Comparison of ENCODE assay signal across 8 cellular contexts in the genomic region with DNA sequence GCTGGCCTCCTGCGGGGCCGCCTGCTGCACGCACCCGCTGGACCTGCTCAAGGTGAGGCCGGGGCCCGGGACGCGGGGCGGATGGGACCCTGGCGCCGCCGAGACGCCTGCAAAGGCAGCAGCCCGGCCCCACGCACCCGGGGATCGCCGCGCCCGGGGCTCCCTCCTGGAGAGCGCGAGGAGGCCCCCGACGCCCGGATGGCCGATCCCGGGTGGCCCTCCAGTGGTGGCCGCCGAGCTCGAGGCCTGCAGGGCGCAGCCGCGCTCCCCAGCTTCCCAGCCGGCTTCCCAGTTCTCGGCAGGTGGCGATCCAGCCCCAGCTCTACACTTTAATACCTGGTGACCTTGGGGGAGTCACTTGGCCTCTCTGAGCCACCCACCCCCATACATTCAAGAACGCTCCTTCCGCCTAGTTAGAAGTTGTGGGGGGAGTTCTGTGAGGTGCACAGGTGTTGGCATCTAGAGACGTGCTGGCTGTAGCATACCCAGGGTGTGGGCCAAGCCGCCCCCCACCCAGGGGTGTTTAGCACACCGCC. TPM values are rescaled to one million over a fixed set of nuclear protein-coding genes. Genes with fewer than 3 reads are reported as not detected.
A peak's percentile ranks its signal among the peaks of the same experiment; 100 is the strongest.
DNase-seq lines count a peak whose midpoint lies in the region; ATAC-seq, FAIRE-seq and TF ChIP-seq lines count a peak whose summit lies in the region.

No MANE protein-coding gene starts in this region.

- RAD21 ChIA-PET in HCT116 (lab: Charles Lee; ENCODE audit: low non-redundant PET in 1 of 2, low total read pairs in 2 of 2, uncharacterized antibody in 2 of 2, unreplicated experiment in 2 of 2): interaction anchor here in 1 of 2 experiments (1.2 kb wide), 1 partner anchor 9 kb away, joined by 4 read pairs; no protein-coding TSS in a partner anchor

- peak; percentile 38 to 48 for DNase-seq in SHP77 (lab: John Stamatoyannopoulos, UW)
- no peak for DNase-seq in SHP77 treated with DMSO at 0.1 percent for 48 hours (lab: John Stamatoyannopoulos, UW)
- DNase-seq in HCT116 (ENCODE audit: low read depth, low spot score): no peak
- DNase-seq in Peyer's patch: peak in 1 of 3 donors; percentile 75
- DNase-seq in H1 (ENCODE audit: low read depth in 1 of 2, low spot score in 2 of 2): no peak
- DNase-seq in activated effector memory CD4-positive, alpha-beta T cell treated with Interleukin-2 at 50 U/mL for 16 hours: no peak
- no peak for DNase-seq in middle frontal gyrus (ENCODE audit: extremely low spot score, low spot score)

- no peaks in the 10 kb centered on the region for H4K20me1 ChIP-seq in HCT116 (ENCODE audit: insufficient read depth)
- peaks cover 3 to 14% of the 10 kb centered on the region in 2 experiments for H4K20me1 ChIP-seq in H1 (replicated peaks in 1 of 2; ENCODE audit: control insufficient read depth in 1 of 2, insufficient read depth in 2 of 2, low read length in 2 of 2)

- no peaks in the 10 kb centered on the region for H3K9me3 ChIP-seq in HCT116 (ENCODE audit: control insufficient read depth in 1 of 2, insufficient read depth in 1 of 2, low read depth in 1 of 2, low read length in 2 of 2)
- no peaks in the 10 kb centered on the region for H3K9me3 ChIP-seq in Peyer's patch
- H3K9me3 ChIP-seq in H1 (ENCODE audit: insufficient read depth in 2 of 2, low read depth in 1 of 2, low read length in 1 of 2): no peaks in the 10 kb centered on the region
- H3K9me3 ChIP-seq in muscle layer of duodenum (ENCODE audit: control insufficient read depth in 1 of 2, low read length in 2 of 2): no peaks in the 10 kb centered on the region

- H2BK20ac ChIP-seq in H1 (ENCODE audit: low read length): no peak overlapping the region

- peaks cover 20% of the 10 kb centered on the region for H3K23me2 ChIP-seq in H1 (ENCODE audit: low read depth, low read length)

- H3K9ac ChIP-seq in HCT116 (ENCODE audit: low read length): peak overlapping the region; percentile 93
- peak overlapping the region; percentile 51 to 75 (median 63) for H3K9ac ChIP-seq in H1 (replicated peaks in 1 of 4; ENCODE audit: extremely low read depth in 1 of 4, low read depth in 3 of 4, low read length in 3 of 4)

- peaks cover 32 to 48% of the 10 kb centered on the region in 2 experiments for H3K4me1 ChIP-seq in HCT116 (ENCODE audit: control insufficient read depth in 1 of 2, insufficient read depth in 2 of 2, low read length in 2 of 2)
- peaks cover 7 to 48% (median 14%) of the 10 kb centered on the region in 4 donors for H3K4me1 ChIP-seq in Peyer's patch
- peaks cover 0 to 24% (median 18%) of the 10 kb centered on the region in 4 experiments; a peak in 5 of 7 replicates for H3K4me1 ChIP-seq in H1 (replicated peaks in 1 of 4; ENCODE audit: control insufficient read depth in 3 of 4, insufficient read depth in 4 of 4, low read length in 3 of 4)
- peaks cover 14 to 27% of the 10 kb centered on the region in 2 donors for H3K4me1 ChIP-seq in muscle layer of duodenum (ENCODE audit: control insufficient read depth in 1 of 2, insufficient read depth in 2 of 2, low read length in 2 of 2)

- no peak overlapping the region; the same call in 1 of the 2 replicates for H2BK5ac ChIP-seq in H1 (ENCODE audit: low read depth, low read length)

- H4K8ac ChIP-seq in H1 (ENCODE audit: extremely low read depth, insufficient read depth, low read length): peak overlapping the region; percentile 83

- peak overlapping the region; percentile 32 for H3K18ac ChIP-seq in H1 (ENCODE audit: extremely low read depth, low read length)

- H3K27me3 ChIP-seq in HCT116 (ENCODE audit: insufficient read depth, low read length): no peaks in the 10 kb centered on the region
- H3K27me3 ChIP-seq in Peyer's patch: no peaks in the 10 kb centered on the region
- H3K27me3 ChIP-seq in H1 (replicated peaks in 1 of 4; ENCODE audit: control insufficient read depth in 3 of 4, extremely low read depth in 1 of 4, insufficient read depth in 3 of 4, low read length in 3 of 4): no peaks in the 10 kb centered on the region; a peak in 2 of 7 replicates
- no peaks in the 10 kb centered on the region for H3K27me3 ChIP-seq in muscle layer of duodenum (ENCODE audit: low read depth, low read length)

- H3K4ac ChIP-seq in H1 (replicated peaks; ENCODE audit: insufficient read length, low read depth, low read length): peak overlapping the region; percentile 69

- no peak for TF ChIP-seq POLR2A in HCT116 (IDR thresholded peaks at IDR 0.05; ENCODE audit: borderline replicate concordance, extremely low read depth, insufficient read depth, insufficient read length)
- TF ChIP-seq POLR2A in Peyer's patch (IDR thresholded peaks at IDR 0.05): peak in 1 of 2 donors; percentile 19
- TF ChIP-seq POLR2A in H1 (IDR thresholded peaks at IDR 0.05; ENCODE audit: control extremely low read depth in 1 of 2, low read depth in 2 of 2, low read length in 2 of 2): peak in 1 of 2 experiments; percentile 12; a peak in 1 of 3 replicates

- CTCF ChIA-PET in HCT116 (lab: Charles Lee): interaction anchor here (1.5 kb wide), 1 partner anchor 9 kb away, joined by 8 read pairs; no protein-coding TSS in a partner anchor
- CTCF ChIA-PET in H1 (lab: Charles Lee; ENCODE audit: partially characterized antibody): interaction anchor here (1.1 kb wide), 1 partner anchor 107 kb away, joined by 3 read pairs; no protein-coding TSS in a partner anchor

- peaks cover 4 to 10% of the 10 kb centered on the region in 2 experiments; a peak in 3 of 4 replicates for H3K36me3 ChIP-seq in HCT116 (ENCODE audit: control insufficient read depth in 1 of 2, insufficient read depth in 2 of 2, low read length in 2 of 2)
- peaks cover 0 to 40% (median 0%) of the 10 kb centered on the region in 3 donors for H3K36me3 ChIP-seq in Peyer's patch
- peaks cover 0 to 12% (median under 1%) of the 10 kb centered on the region in 4 experiments; a peak in 6 of 8 replicates for H3K36me3 ChIP-seq in H1 (ENCODE audit: control insufficient read depth in 2 of 4, insufficient read depth in 4 of 4, low read length in 3 of 4)
- H3K36me3 ChIP-seq in muscle layer of duodenum (ENCODE audit: control insufficient read depth in 1 of 2, insufficient read depth in 2 of 2, low read length in 2 of 2): peaks cover 0 to 8% of the 10 kb centered on the region in 2 donors

- H4K5ac ChIP-seq in H1 (ENCODE audit: insufficient read length, low read depth, low read length): no peak overlapping the region

- no peak overlapping the region for H3K56ac ChIP-seq in H1 (replicated peaks; ENCODE audit: insufficient read length, low read depth, low read length)

- intact Hi-C loops in HCT116 (cut with micrococcal nuclease): no loop called here

- H3K27ac ChIP-seq in HCT116 (ENCODE audit: low read depth, low read length) (peak overlapping the region; percentile 96), Peyer's patch (peak overlapping the region; percentile 77 to 95 (median 82)), H1 (ENCODE audit: low read depth, low read length) (no peak overlapping the region), muscle layer of duodenum (ENCODE audit: low read length) (no peak overlapping the region)

- no peak overlapping the region for H4K91ac ChIP-seq in H1 (replicated peaks; ENCODE audit: insufficient read length, low read length)

- peak; percentile 37 for ATAC-seq in HCT116

- H3K14ac ChIP-seq in H1 (ENCODE audit: insufficient read length): no peak overlapping the region

- no TSS peak for BruUV-seq in HCT116 (replicated peaks; lab: Mats Ljungman, UMichigan)

- peak overlapping the region; percentile 66 to 96 for H3K4me3 ChIP-seq in HCT116 (replicated peaks in 1 of 2; ENCODE audit: low read depth in 1 of 2, low read length in 2 of 2)
- peak overlapping the region; percentile 82 to 99 (median 94) for H3K4me3 ChIP-seq in Peyer's patch
- peak overlapping the region; percentile 44 to 86 (median 59) for H3K4me3 ChIP-seq in H1 (ENCODE audit: extremely low read depth in 1 of 4, insufficient read depth in 2 of 4, low read depth in 3 of 4, low read length in 4 of 4)
- peak overlapping the region; percentile 57 to 79 for H3K4me3 ChIP-seq in muscle layer of duodenum (ENCODE audit: low read depth in 1 of 2, low read length in 2 of 2)

- no peak overlapping the region for H2AFZ ChIP-seq in HCT116 (ENCODE audit: low read depth, low read length, poor library complexity, severe bottlenecking)
- no peak overlapping the region for H2AFZ ChIP-seq in H1 (ENCODE audit: low read length)

- H2BK15ac ChIP-seq in H1 (ENCODE audit: low read length): no peak overlapping the region

- peaks cover 37% of the 10 kb centered on the region for H3K79me2 ChIP-seq in HCT116 (ENCODE audit: insufficient read depth, low read length)
- H3K79me2 ChIP-seq in H1 (ENCODE audit: control insufficient read depth in 1 of 2, insufficient read depth in 2 of 2, low read length in 2 of 2): peaks cover 0 to 7% of the 10 kb centered on the region in 2 experiments; a peak in 1 of 4 replicates

- TF ChIP-seq RAD21 in HCT116 (IDR thresholded peaks at IDR 0.05; ENCODE audit: low read depth): no peak
- TF ChIP-seq RAD21 in H1 (IDR thresholded peaks at IDR 0.05 in 1 of 2, conservative IDR thresholded peaks at IDR 0.05 in 1 of 2; ENCODE audit: low read depth in 2 of 2, low read length in 2 of 2): no peak; a peak in 1 of 4 replicates

- no peak overlapping the region for H3K23ac ChIP-seq in H1 (ENCODE audit: insufficient read length)

- H2BK120ac ChIP-seq in H1 (replicated peaks; ENCODE audit: low read depth, low read length): no peak overlapping the region

- no peak overlapping the region for H2BK12ac ChIP-seq in H1 (ENCODE audit: low read depth, low read length)

- no peaks in the 10 kb centered on the region for H3K9me2 ChIP-seq in HCT116 (ENCODE audit: insufficient read depth)

- TF ChIP-seq CTCF in HCT116 (IDR thresholded peaks at IDR 0.05 in 2 of 3, conservative IDR thresholded peaks at IDR 0.05 in 1 of 3; ENCODE audit: borderline replicate concordance in 1 of 3, insufficient read depth in 1 of 3, low read depth in 2 of 3, low read length in 2 of 3): peak in 1 of 3 experiments; percentile 9; a peak in 2 of 6 replicates
- peak in 3 of 6 experiments; percentile 29 to 40 (median 32) for TF ChIP-seq CTCF in Peyer's patch (IDR thresholded peaks at IDR 0.05)
- TF ChIP-seq CTCF in H1 (IDR thresholded peaks at IDR 0.05; ENCODE audit: control extremely low read depth in 1 of 3, insufficient read depth in 1 of 3, low read depth in 1 of 3, low read length in 3 of 3): peak in 2 of 3 experiments; percentile 12 to 15; a peak in 2 of 4 replicates

- no peak for TF ChIP-seq EP300 in H1 (IDR thresholded peaks at IDR 0.05; ENCODE audit: borderline replicate concordance in 1 of 2, low read depth in 2 of 2, low read length in 2 of 2)

- 5% methylated on average over 41 of the region's 41 CpGs; no CpG with 5 or more reads in 1 of the 2 experiments for WGBS in H1 (ENCODE audit: extremely low coverage in 1 of 2, insufficient coverage in 1 of 2, insufficient read length in 1 of 2, insufficient replicate concordance in 2 of 2, low coverage in 1 of 2, low lambda C conversion rate in 2 of 2, missing lambda C conversion rate in 1 of 2), 2 experiments

- no peak overlapping the region for H2AK5ac ChIP-seq in H1 (ENCODE audit: low read depth, low read length)

- POLR2A ChIA-PET in HCT116 (lab: Charles Lee): interaction anchor here (0.8 to 1.9 kb wide), 4 partner anchors 9 to 216 kb away, joined by 3 to 5 read pairs (median 4); partner anchors contain the start of genes MAFG and MRPL12
- POLR2A ChIA-PET in H1 (lab: Charles Lee; ENCODE audit: partially characterized antibody): interaction anchor here (0.8 to 25.9 kb wide), 6 partner anchors 4 to 231 kb away, joined by 3 to 436 read pairs (median 176); partner anchors contain the start of genes ARL16, HGS, MRPL12 and SLC25A10

- peak overlapping the region; percentile 100 for H3K4me2 ChIP-seq in HCT116 (ENCODE audit: low read length)
- H3K4me2 ChIP-seq in H1 (ENCODE audit: insufficient read depth in 1 of 2, low read depth in 2 of 2, low read length in 2 of 2): peak overlapping the region; percentile 77 to 87

- peaks cover 10% of the 10 kb centered on the region for H3K79me1 ChIP-seq in H1 (ENCODE audit: low read depth, low read length)

- no peak for FAIRE-seq in H1 (lab: Jason Lieb, UNC)

RNA-seq across cellular contexts. Expression of gene SLC25A10, which starts 0.5 kb away (rescaled TPM):
- total RNA-seq in HCT116 (2021; ENCODE audit: unreplicated experiment): 70.8 TPM
- polyA plus RNA-seq in HCT116 (2012): 52.7 and 57.5 TPM in 2 replicates
- 100 to 1,000 TPM in 1 of 4 donors, 10 to 100 TPM in 3; 37.1 to 109 (median 64.1) TPM for total RNA-seq in Peyer's patch
- 22.2 and 25.3 TPM in 2 replicates for total RNA-seq in H1 (2021; fragmentation: NEBNext Ultra II Directional; extraction: Animal tissue kit (Norgen Biotek cat#: 25700))
- polyA plus RNA-seq in H1 (2011; rRNA removed): 43.0 and 60.9 TPM in 2 replicates
- polyA plus RNA-seq in H1 (2011; cell fraction: cytosol; rRNA removed): 30.8 TPM
- 77.5 TPM for polyA plus RNA-seq in H1 (2011; cell fraction: nucleus; rRNA removed)
- polyA plus RNA-seq in H1 (2012, experiment 1 of 2): 14.8 to 29.0 TPM (median 26.6 TPM) in 4 replicates
- 33.3 TPM for polyA plus RNA-seq in H1 (2012, experiment 2 of 2)
- 19.0 TPM for polyA plus RNA-seq in H1 (2013, experiment 1 of 2)
- polyA plus RNA-seq in H1 (2013, experiment 2 of 2): 20.0 TPM
- 11.7 and 14.2 TPM in 2 replicates for polyA minus RNA-seq in H1 (2011; rRNA and poly(A)+ RNA removed)
- polyA minus RNA-seq in H1 (2011; cell fraction: cytosol; rRNA and poly(A)+ RNA removed): 14.8 TPM
- polyA minus RNA-seq in H1 (2011; cell fraction: nucleus; rRNA and poly(A)+ RNA removed): 24.0 TPM

RNA-seq across cellular contexts. Expression of gene MRPL12, which starts 9.4 kb away (rescaled TPM):
- total RNA-seq in HCT116 (2021; ENCODE audit: unreplicated experiment) (260 TPM), Peyer's patch (10 to 100 TPM; 65.6 to 99.9 (median 76.4) TPM)
- polyA plus RNA-seq in HCT116 (2012): 178 and 227 TPM in 2 replicates
- 120 and 131 TPM in 2 replicates for total RNA-seq in H1 (2021; fragmentation: NEBNext Ultra II Directional; extraction: Animal tissue kit (Norgen Biotek cat#: 25700))
- polyA plus RNA-seq in H1 (2011; rRNA removed): 141 and 190 TPM in 2 replicates
- 185 TPM for polyA plus RNA-seq in H1 (2011; cell fraction: cytosol; rRNA removed)
- 144 TPM for polyA plus RNA-seq in H1 (2011; cell fraction: nucleus; rRNA removed)
- 66.6 to 148 TPM (median 135 TPM) in 4 replicates for polyA plus RNA-seq in H1 (2012, experiment 1 of 2)
- polyA plus RNA-seq in H1 (2012, experiment 2 of 2): 172 TPM
- 97.0 TPM for polyA plus RNA-seq in H1 (2013, experiment 1 of 2)
- polyA plus RNA-seq in H1 (2013, experiment 2 of 2): 97.1 TPM
- 40.8 and 41.6 TPM in 2 replicates for polyA minus RNA-seq in H1 (2011; rRNA and poly(A)+ RNA removed)
- polyA minus RNA-seq in H1 (2011; cell fraction: cytosol; rRNA and poly(A)+ RNA removed): 51.5 TPM
- polyA minus RNA-seq in H1 (2011; cell fraction: nucleus; rRNA and poly(A)+ RNA removed): 46.7 TPM

RNA-seq across cellular contexts. Expression of gene HGS, which starts 28.7 kb away (rescaled TPM):
- total RNA-seq in HCT116 (2021; ENCODE audit: unreplicated experiment): 231 TPM
- 235 and 241 TPM in 2 replicates for polyA plus RNA-seq in HCT116 (2012)
- 100 to 1,000 TPM; 118 to 186 (median 171) TPM for total RNA-seq in Peyer's patch
- 78.8 and 80.8 TPM in 2 replicates for total RNA-seq in H1 (2021; fragmentation: NEBNext Ultra II Directional; extraction: Animal tissue kit (Norgen Biotek cat#: 25700))
- polyA plus RNA-seq in H1 (2011; rRNA removed): 99.7 and 144 TPM in 2 replicates
- 68.0 TPM for polyA plus RNA-seq in H1 (2011; cell fraction: cytosol; rRNA removed)
- polyA plus RNA-seq in H1 (2011; cell fraction: nucleus; rRNA removed): 334 TPM
- polyA plus RNA-seq in H1 (2012, experiment 1 of 2): 65.1 to 84.3 TPM (median 78.3 TPM) in 4 replicates
- 54.5 TPM for polyA plus RNA-seq in H1 (2012, experiment 2 of 2)
- 39.6 TPM for polyA plus RNA-seq in H1 (2013, experiment 1 of 2)
- 35.7 TPM for polyA plus RNA-seq in H1 (2013, experiment 2 of 2)
- 71.4 and 95.1 TPM in 2 replicates for polyA minus RNA-seq in H1 (2011; rRNA and poly(A)+ RNA removed)
- 67.2 TPM for polyA minus RNA-seq in H1 (2011; cell fraction: cytosol; rRNA and poly(A)+ RNA removed)
- polyA minus RNA-seq in H1 (2011; cell fraction: nucleus; rRNA and poly(A)+ RNA removed): 69.8 TPM

RNA-seq across cellular contexts. Expression of gene ARL16, which starts 28.9 kb away (rescaled TPM):
- total RNA-seq in HCT116 (2021; ENCODE audit: unreplicated experiment) (47.5 TPM), Peyer's patch (10 to 100 TPM; 33.5 to 45.4 (median 43.4) TPM)
- polyA plus RNA-seq in HCT116 (2012): 39.0 and 43.1 TPM in 2 replicates
- total RNA-seq in H1 (2021; fragmentation: NEBNext Ultra II Directional; extraction: Animal tissue kit (Norgen Biotek cat#: 25700)): 37.0 and 41.8 TPM in 2 replicates
- 60.8 and 64.2 TPM in 2 replicates for polyA plus RNA-seq in H1 (2011; rRNA removed)
- polyA plus RNA-seq in H1 (2011; cell fraction: cytosol; rRNA removed): 84.9 TPM
- 30.5 TPM for polyA plus RNA-seq in H1 (2011; cell fraction: nucleus; rRNA removed)
- 48.9 to 59.9 TPM (median 53.7 TPM) in 4 replicates for polyA plus RNA-seq in H1 (2012, experiment 1 of 2)
- polyA plus RNA-seq in H1 (2012, experiment 2 of 2): 39.8 TPM
- 40.1 TPM for polyA plus RNA-seq in H1 (2013, experiment 1 of 2)
- polyA plus RNA-seq in H1 (2013, experiment 2 of 2): 41.3 TPM
- polyA minus RNA-seq in H1 (2011; rRNA and poly(A)+ RNA removed): 31.9 and 34.2 TPM in 2 replicates
- polyA minus RNA-seq in H1 (2011; cell fraction: cytosol; rRNA and poly(A)+ RNA removed): 15.9 TPM
- polyA minus RNA-seq in H1 (2011; cell fraction: nucleus; rRNA and poly(A)+ RNA removed): 18.6 TPM

RNA-seq across cellular contexts. Expression of gene CCDC137, which starts 46.0 kb away (rescaled TPM):
- total RNA-seq in HCT116 (2021; ENCODE audit: unreplicated experiment) (77.5 TPM), Peyer's patch (10 to 100 TPM; 13.9 to 27.2 (median 17.0) TPM)
- polyA plus RNA-seq in HCT116 (2012): 39.7 and 42.4 TPM in 2 replicates
- total RNA-seq in H1 (2021; fragmentation: NEBNext Ultra II Directional; extraction: Animal tissue kit (Norgen Biotek cat#: 25700)): 38.6 and 39.8 TPM in 2 replicates
- 17.6 and 23.3 TPM in 2 replicates for polyA plus RNA-seq in H1 (2011; rRNA removed)
- polyA plus RNA-seq in H1 (2011; cell fraction: cytosol; rRNA removed): 28.0 TPM
- 24.2 TPM for polyA plus RNA-seq in H1 (2011; cell fraction: nucleus; rRNA removed)
- polyA plus RNA-seq in H1 (2012, experiment 1 of 2): 38.1 to 44.2 TPM (median 40.1 TPM) in 4 replicates
- polyA plus RNA-seq in H1 (2012, experiment 2 of 2): 19.9 TPM
- polyA plus RNA-seq in H1 (2013, experiment 1 of 2): 40.4 TPM
- 44.2 TPM for polyA plus RNA-seq in H1 (2013, experiment 2 of 2)
- polyA minus RNA-seq in H1 (2011; rRNA and poly(A)+ RNA removed): 3.2 and 4.4 TPM in 2 replicates
- polyA minus RNA-seq in H1 (2011; cell fraction: cytosol; rRNA and poly(A)+ RNA removed): 8.4 TPM
- 9.5 TPM for polyA minus RNA-seq in H1 (2011; cell fraction: nucleus; rRNA and poly(A)+ RNA removed)

Comparison
In these comparisons a context has a peak if more than half of its experiments do, and no peak if none do; other contexts are left out.
1. DNase-seq: peak in SHP77 (2 of 2); none in SHP77 treated with DMSO at 0.1 percent for 48 hours (single experiment), HCT116 (single experiment), H1 (0 of 2), activated effector memory CD4-positive, alpha-beta T cell treated with Interleukin-2 at 50 U/mL for 16 hours (single experiment) and middle frontal gyrus (single experiment).
2. H3K27ac ChIP-seq: peak in HCT116 (single experiment) and Peyer's patch (4 of 4); none in H1 (single experiment) and muscle layer of duodenum (single experiment).
3. Peak in every context shown above with its lines, with median percentiles within 50 percentile points of each other: H3K4me3 ChIP-seq.